9 cellular contexts compared by ENCODE assay signal in the genomic region with DNA sequence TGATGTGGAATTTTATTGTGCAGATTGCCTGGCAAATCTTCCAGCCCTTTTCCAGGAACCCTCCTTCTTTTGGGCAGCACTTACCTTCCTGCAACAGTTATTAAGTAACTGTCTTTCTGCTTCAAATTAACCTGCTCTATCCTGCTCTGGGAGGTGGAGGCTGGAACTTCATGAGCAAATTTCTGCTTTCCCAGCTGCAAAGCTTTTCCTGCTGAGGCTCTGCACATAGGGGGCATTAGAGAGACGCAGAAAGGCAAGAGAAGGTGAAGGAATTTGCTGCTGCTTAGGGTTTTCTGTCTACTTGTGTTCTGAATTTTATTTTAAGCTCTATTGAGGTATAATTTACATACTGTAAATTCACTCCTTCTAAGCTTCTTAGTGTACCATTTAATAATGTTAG.
DNase-seq lines count a peak whose midpoint lies in the region; ATAC-seq and TF ChIP-seq lines count a peak whose summit lies in the region.
"Had no signal": no experiment of that assay in that cellular context is flagged by ENCODE, and none has a peak within 500 bp of the region (broad histone marks: within the 10 kb centered on the region; RNA-seq: fewer than 3 reads in every experiment).

No MANE protein-coding gene starts in this region.

- no peak overlapping the region for H3K4me2 ChIP-seq in mesendoderm (ENCODE audit: low read length)

- no peak overlapping the region for H4K8ac ChIP-seq in mesendoderm (ENCODE audit: low read depth, low read length)

- H3K27me3 ChIP-seq in mesendoderm (ENCODE audit: insufficient read depth, low read length, poor library complexity), result no peaks in the 10 kb centered on the region

- no peak overlapping the region for H3K23ac ChIP-seq in mesendoderm (ENCODE audit: low read length)

- peak; percentile 41 for ATAC-seq in memory B cell (ENCODE audit: low read depth)
- ATAC-seq in GM18907 (IDR thresholded peaks at IDR 0.05; ENCODE audit: unreplicated experiment), result no peak

- peaks cover 22% of the 10 kb centered on the region for H3K4me1 Mint-ChIP-seq in memory B cell

- H3K27me3 Mint-ChIP-seq in memory B cell, result peaks cover 11% of the 10 kb centered on the region

- H2BK5ac ChIP-seq in mesendoderm (ENCODE audit: low read length), result no peak overlapping the region

- no peak overlapping the region for H3K27ac ChIP-seq in mesendoderm (ENCODE audit: low read depth, low read length)

- H3K79me1 ChIP-seq in mesendoderm (ENCODE audit: low read length), result no peaks in the 10 kb centered on the region

- H4K5ac ChIP-seq in mesendoderm (ENCODE audit: low read length), result no peak overlapping the region

- DNase-seq in NCI-H1436 (lab: John Stamatoyannopoulos, UW) (peak; percentile 29), NCI-H1436 treated with DMSO at 0.1 percent for 48 hours (lab: John Stamatoyannopoulos, UW) (no peak), NAMALWA (ENCODE audit: low spot score) (peak; percentile 14), cardiac fibroblast (ENCODE audit: low read depth in 2 of 2) (peak; percentile 81 to 90), memory B cell (ENCODE audit: low spot score in 2 of 2) (no peak), mesendoderm (no peak)
- no peak for DNase-seq in NK-92 treated with Interleukin-12 subunit alpha and Interleukin-12 subunit beta, amount 100 ng/mL, for 24 hours (lab: John Stamatoyannopoulos, UW)

- no peaks in the 10 kb centered on the region for H3K79me2 ChIP-seq in mesendoderm (ENCODE audit: control insufficient read depth, insufficient read depth, low read length)

- no peak overlapping the region for H3K18ac ChIP-seq in mesendoderm (ENCODE audit: low read length)

- no CpG with 5 or more reads among the region's 1 CpG for WGBS in mesendoderm (ENCODE audit: extremely low coverage, insufficient coverage, low lambda C conversion rate)

- no peaks in the 10 kb centered on the region for H3K36me3 Mint-ChIP-seq in memory B cell

- no peak overlapping the region for H3K27ac Mint-ChIP-seq in memory B cell
- H3K27ac Mint-ChIP-seq: B cell had no signal

- TF ChIP-seq CTCF in cardiac fibroblast (IDR thresholded peaks at IDR 0.05; ENCODE audit: low read depth, low read length), result peak; percentile 80

- no peak overlapping the region for H3K9ac ChIP-seq in mesendoderm (ENCODE audit: low read length)

- no peak overlapping the region for H2BK15ac ChIP-seq in mesendoderm (replicated peaks; ENCODE audit: low read depth)

- H3K4me1 ChIP-seq in mesendoderm (ENCODE audit: control insufficient read depth, low read depth, low read length), result no peaks in the 10 kb centered on the region

- peaks cover 1% of the 10 kb centered on the region for H3K9me3 Mint-ChIP-seq in memory B cell

- H3K36me3 ChIP-seq in mesendoderm (ENCODE audit: control insufficient read depth, insufficient read depth, low read length), result no peaks in the 10 kb centered on the region

- H3K56ac ChIP-seq in mesendoderm (ENCODE audit: low read length), result no peak overlapping the region

- no peak overlapping the region for H3K4me3 Mint-ChIP-seq in memory B cell
- H3K4me3 Mint-ChIP-seq: B cell had no signal

- H2BK120ac ChIP-seq in mesendoderm (ENCODE audit: low read depth, low read length), result no peak overlapping the region

- H3K4ac ChIP-seq in mesendoderm (ENCODE audit: low read depth, low read length), result no peak overlapping the region

- no peak overlapping the region for H3K4me3 ChIP-seq in cardiac fibroblast (replicated peaks in 1 of 2; ENCODE audit: low read depth in 2 of 2, low read length in 2 of 2)
- no peak overlapping the region for H3K4me3 ChIP-seq in mesendoderm (ENCODE audit: low read length)

- H2AK5ac ChIP-seq in mesendoderm (ENCODE audit: low read length), result no peak overlapping the region

Comparison
In these comparisons a context has a peak if more than half of its experiments do, and no peak if none do; other contexts are left out.
1. DNase-seq: peak in NCI-H1436 (single experiment), NAMALWA (single experiment) and cardiac fibroblast (2 of 2); none in NCI-H1436 treated with DMSO at 0.1 percent for 48 hours (single experiment), memory B cell (0 of 2), mesendoderm (single experiment) and NK-92 treated with Interleukin-12 subunit alpha and Interleukin-12 subunit beta, amount 100 ng/mL, for 24 hours (single experiment).